Comparison of ENCODE assay signal across 7 cellular contexts in the genomic region with DNA sequence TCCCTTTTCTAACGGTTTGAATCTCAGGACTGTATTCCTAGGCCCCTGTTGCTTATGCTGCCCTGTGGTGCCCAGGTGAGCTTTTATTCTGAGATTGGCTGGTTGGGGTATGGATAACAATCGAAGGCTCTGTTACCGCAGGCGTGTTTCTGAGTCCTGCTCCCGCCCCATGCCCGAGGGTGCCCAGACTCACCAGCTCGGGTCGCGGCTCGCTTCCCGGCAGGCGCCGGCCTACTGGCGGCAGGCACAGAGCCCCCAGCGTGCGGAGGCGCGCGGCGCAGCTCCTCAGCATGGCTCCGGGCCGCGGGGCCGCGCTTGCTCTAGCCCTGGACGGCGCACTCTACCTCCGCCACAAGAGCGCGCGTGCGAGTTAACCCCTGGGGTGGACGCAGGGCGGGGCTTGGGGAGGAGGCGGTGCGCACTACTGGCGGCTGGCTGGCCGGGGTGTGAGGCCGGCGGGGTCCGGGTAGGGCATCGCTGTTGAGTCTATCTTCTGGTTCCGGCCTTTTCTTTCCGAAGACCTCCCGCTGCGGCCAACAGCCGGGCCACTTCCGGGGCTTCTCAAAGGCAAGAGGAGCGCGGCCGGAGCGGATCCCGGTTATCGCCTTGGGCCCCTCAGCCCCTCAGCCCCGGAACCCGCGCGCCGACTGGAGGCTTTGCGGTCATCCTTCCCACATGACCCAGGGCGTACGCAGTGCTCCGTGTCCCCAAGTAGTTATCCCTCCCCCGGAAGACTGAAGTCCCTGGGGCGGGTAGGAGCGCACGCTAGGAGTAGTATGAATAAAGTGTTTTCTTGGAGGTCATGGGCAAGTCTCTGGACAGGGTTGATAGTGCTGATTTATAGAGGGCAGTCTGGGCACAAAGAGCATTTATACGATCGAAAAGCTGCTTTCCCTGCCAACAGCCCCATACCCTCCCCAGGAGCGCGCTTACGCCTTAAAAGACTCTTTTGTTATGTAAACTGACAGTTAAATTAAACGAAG. TPM values are rescaled to one million over a fixed set of nuclear protein-coding genes. Genes with fewer than 3 reads are reported as not detected.
DNase-seq lines count a peak whose midpoint lies in the region; ATAC-seq, FAIRE-seq and TF ChIP-seq lines count a peak whose summit lies in the region.

THEM4 (minus strand) TSS at position 345 of the 983 bp plus-strand sequence; CDS start at position 292, 53 bp downstream.

- peak within 1 kb of the TSS; percentile 90 for H2AFZ ChIP-seq in keratinocyte (ENCODE audit: control insufficient read depth, low read length)

- ATAC-seq in GM18519 (IDR thresholded peaks at IDR 0.05; ENCODE audit: low FRiP score, unreplicated experiment) (peak; percentile 85), HG02981 (IDR thresholded peaks at IDR 0.05; ENCODE audit: unreplicated experiment) (peak; percentile 98)
- ATAC-seq in activated CD4-positive, CD25-positive, alpha-beta regulatory T cell treated with anti-CD3 and anti-CD28 coated beads, Interleukin-2, amount 50 U/mL, for 24 hours: peak; percentile 92 to 93
- ATAC-seq in central memory CD8-positive, alpha-beta T cell (replicated peaks; ENCODE audit: extremely low read depth, poor library complexity, severe bottlenecking): peak; percentile 92

- H3K4me1 ChIP-seq in keratinocyte (ENCODE audit: control insufficient read depth, extremely low read depth, insufficient read depth, low read length): peaks cover 10% of the 10 kb centered on the region

- H3K27me3 Mint-ChIP-seq in central memory CD8-positive, alpha-beta T cell: no peaks in the 10 kb centered on the region

- H3K4me2 ChIP-seq in keratinocyte (ENCODE audit: control insufficient read depth, extremely low read depth, insufficient read depth, low read depth, low read length): peak within 1 kb of the TSS; percentile 97

- H3K79me2 ChIP-seq in keratinocyte (ENCODE audit: control insufficient read depth, insufficient read depth, low read length): peaks cover 6% of the 10 kb centered on the region

- H3K27me3 ChIP-seq in keratinocyte (ENCODE audit: control insufficient read depth, extremely low read depth, insufficient read depth, low read length): no peaks in the 10 kb centered on the region

- FAIRE-seq in keratinocyte (lab: Jason Lieb, UNC): no peak

- peak within 1 kb of the TSS; percentile 56 to 91 (median 90) for H3K4me3 ChIP-seq in keratinocyte (ENCODE audit: control insufficient read depth in 2 of 3, extremely low read depth in 1 of 3, insufficient read depth in 2 of 3, low read depth in 1 of 3, low read length in 3 of 3)

- peak within 1 kb of the TSS; percentile 85 for H3K27ac Mint-ChIP-seq in central memory CD8-positive, alpha-beta T cell (ENCODE audit: low read depth)

- peaks cover 36% of the 10 kb centered on the region for H3K4me1 Mint-ChIP-seq in central memory CD8-positive, alpha-beta T cell

- H3K9me3 Mint-ChIP-seq in central memory CD8-positive, alpha-beta T cell: no peaks in the 10 kb centered on the region

- H3K9me1 ChIP-seq in keratinocyte (ENCODE audit: control insufficient read depth, extremely low read depth, insufficient read depth, low read length): no peaks in the 10 kb centered on the region

- DNase-seq in NCI-H2227 treated with DMSO at 0.1 percent for 48 hours (lab: John Stamatoyannopoulos, UW) (peak; percentile 84), keratinocyte (ENCODE audit: low read depth, low spot score) (peak; percentile 66)
- DNase-seq in central memory CD8-positive, alpha-beta T cell (ENCODE audit: low spot score in 2 of 2): peak; percentile 78 to 85
- DNase-seq in stimulated activated CD4-positive, alpha-beta T cell treated with anti-CD3 and anti-CD28 coated beads, Interleukin-12 subunit alpha, Interleukin-12 subunit beta, amount 100 ng/mL, for 48 hours (ENCODE audit: low read depth in 2 of 3, low spot score in 1 of 3): peak; percentile 94 to 97 (median 96)

- H3K4me3 Mint-ChIP-seq in central memory CD8-positive, alpha-beta T cell: peak within 1 kb of the TSS; percentile 79

- H3K36me3 ChIP-seq in keratinocyte (ENCODE audit: control insufficient read depth in 2 of 2, extremely low read depth in 1 of 2, insufficient read depth in 2 of 2, low read length in 2 of 2): peaks cover 0 to 2% of the 10 kb centered on the region in 2 experiments

- peak within 1 kb of the TSS; percentile 94 for H3K9ac ChIP-seq in keratinocyte (ENCODE audit: control insufficient read depth, extremely low read depth, insufficient read depth, low read length)

- H3K9me3 ChIP-seq in keratinocyte (ENCODE audit: control insufficient read depth, low read depth, low read length): peaks cover 6% of the 10 kb centered on the region

- peaks cover 8% of the 10 kb centered on the region for H3K36me3 Mint-ChIP-seq in central memory CD8-positive, alpha-beta T cell (ENCODE audit: insufficient read depth)

- dilution Hi-C loops in keratinocyte (cut with MboI; ENCODE audit: extremely low pct_ligation_motif_present, low sequenced_read_pairs): no loop called here

- no peaks in the 10 kb centered on the region for H4K20me1 ChIP-seq in keratinocyte (ENCODE audit: control insufficient read depth, extremely low read depth, insufficient read depth, low read length)

- H3K27ac ChIP-seq in keratinocyte (ENCODE audit: control insufficient read depth, insufficient read depth, low read length): peak within 1 kb of the TSS; percentile 85

- peak in 2 of 3 experiments; percentile 16 to 61 for TF ChIP-seq CTCF in keratinocyte (optimal IDR thresholded peaks at IDR 0.05 in 1 of 3, IDR thresholded peaks at IDR 0.05 in 1 of 3, conservative IDR thresholded peaks at IDR 0.05 in 1 of 3; ENCODE audit: extremely low read depth in 1 of 3, insufficient read depth in 2 of 3, low read length in 3 of 3)

RNA-seq across cellular contexts. Expression of gene THEM4, which starts in this region (rescaled TPM):
- 20.1 to 23.3 TPM (median 20.2 TPM) in 3 replicates for polyA plus RNA-seq in keratinocyte
- polyA plus RNA-seq in keratinocyte (2011; ENCODE audit: low read depth): 3.7 TPM
- 17.6 and 25.3 TPM in 2 replicates for polyA plus RNA-seq in keratinocyte (2011; cell fraction: cytosol; rRNA removed)
- polyA plus RNA-seq in keratinocyte (2011; cell fraction: nucleus; rRNA removed): 23.2 and 24.9 TPM in 2 replicates
- 5.7 and 11.2 TPM in 2 replicates for polyA plus RNA-seq in keratinocyte (2012; ENCODE audit: low replicate concordance)
- 4.5 to 17.6 TPM (median 12.3 TPM) in 3 replicates for polyA minus RNA-seq in keratinocyte
- 6.7 TPM for polyA minus RNA-seq in keratinocyte (2011; cell fraction: cytosol; rRNA and poly(A)+ RNA removed)
- polyA minus RNA-seq in keratinocyte (2011; cell fraction: nucleus; rRNA and poly(A)+ RNA removed): 7.1 and 15.5 TPM in 2 replicates

Comparison
In these comparisons a context has a peak if more than half of its experiments do, and no peak if none do; other contexts are left out.
1. Peak in every context shown above with its lines: DNase-seq, ATAC-seq, H3K4me3 ChIP-seq and H3K27ac ChIP-seq.